ENCODE assay signal across 13 cellular contexts in the genomic region with DNA sequence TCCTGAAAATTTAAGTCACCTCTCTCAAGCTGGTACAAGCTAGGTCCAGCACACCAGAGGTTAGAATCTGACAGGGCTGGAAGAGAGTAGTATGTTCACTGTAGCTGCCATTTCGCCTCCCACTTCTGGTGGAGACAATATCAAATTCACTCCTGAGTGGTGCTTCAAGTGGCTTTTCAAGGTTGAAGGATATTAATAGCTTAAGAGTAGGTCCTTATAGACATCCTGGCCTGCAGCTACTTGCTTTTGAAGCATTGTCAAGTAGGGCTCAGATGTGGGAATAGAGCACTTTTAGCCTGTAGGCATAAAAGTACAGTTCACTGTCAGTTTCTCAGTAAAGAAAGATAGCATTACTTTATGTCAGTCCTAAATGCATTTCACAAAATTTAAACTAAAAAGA.
"Had no signal": no experiment of that assay in that cellular context is flagged by ENCODE, and none has a peak within 500 bp of the region (broad histone marks: within the 10 kb centered on the region; RNA-seq: fewer than 3 reads in every experiment).

No MANE protein-coding gene starts in this region.

- DNase-seq: activated CD4-positive, alpha-beta T cell treated with anti-CD3 and anti-CD28 coated beads, Interleukin-2, amount 10 ng/mL, durations not matched to agents 7 days and 5 days; activated CD8-positive, alpha-beta memory T cell treated with anti-CD3 and anti-CD28 coated beads, Interleukin-2, amount 10 ng/mL, durations not matched to agents 7 days and 5 days; activated CD8-positive, alpha-beta T cell treated with anti-CD3 and anti-CD28 coated beads for 36 hours; activated gamma-delta T cell; activated naive CD4-positive, alpha-beta T cell treated with anti-CD3 and anti-CD28 coated beads, Interleukin-2, amount 50 U/mL, for 16 hours; activated naive CD8-positive, alpha-beta T cell treated with anti-CD3 and anti-CD28 coated beads, Interleukin-2, amount 50 U/mL, for 24 hours; activated T-cell treated with anti-CD3 and anti-CD28 coated beads for 4 hours; cerebellar nuclear complex; head of caudate nucleus; ovary; stimulated activated CD4-positive, alpha-beta T cell treated with anti-CD3 and anti-CD28 coated beads, Interleukin-2, amount 100 ng/mL, for 48 hours; stimulated activated CD8-positive, alpha-beta memory T cell treated with anti-CD3 and anti-CD28 coated beads, Interleukin-4, amount 100 ng/mL, for 48 hours; stimulated activated naive B cell treated with anti-CD40 and anti-IgM and Interleukin-4, amounts not matched to agents 10 μg/mL and 1 μg/mL and 100 μg/mL, for 72 hours had no signal
